8 cellular contexts compared by ENCODE assay signal in the genomic region with DNA sequence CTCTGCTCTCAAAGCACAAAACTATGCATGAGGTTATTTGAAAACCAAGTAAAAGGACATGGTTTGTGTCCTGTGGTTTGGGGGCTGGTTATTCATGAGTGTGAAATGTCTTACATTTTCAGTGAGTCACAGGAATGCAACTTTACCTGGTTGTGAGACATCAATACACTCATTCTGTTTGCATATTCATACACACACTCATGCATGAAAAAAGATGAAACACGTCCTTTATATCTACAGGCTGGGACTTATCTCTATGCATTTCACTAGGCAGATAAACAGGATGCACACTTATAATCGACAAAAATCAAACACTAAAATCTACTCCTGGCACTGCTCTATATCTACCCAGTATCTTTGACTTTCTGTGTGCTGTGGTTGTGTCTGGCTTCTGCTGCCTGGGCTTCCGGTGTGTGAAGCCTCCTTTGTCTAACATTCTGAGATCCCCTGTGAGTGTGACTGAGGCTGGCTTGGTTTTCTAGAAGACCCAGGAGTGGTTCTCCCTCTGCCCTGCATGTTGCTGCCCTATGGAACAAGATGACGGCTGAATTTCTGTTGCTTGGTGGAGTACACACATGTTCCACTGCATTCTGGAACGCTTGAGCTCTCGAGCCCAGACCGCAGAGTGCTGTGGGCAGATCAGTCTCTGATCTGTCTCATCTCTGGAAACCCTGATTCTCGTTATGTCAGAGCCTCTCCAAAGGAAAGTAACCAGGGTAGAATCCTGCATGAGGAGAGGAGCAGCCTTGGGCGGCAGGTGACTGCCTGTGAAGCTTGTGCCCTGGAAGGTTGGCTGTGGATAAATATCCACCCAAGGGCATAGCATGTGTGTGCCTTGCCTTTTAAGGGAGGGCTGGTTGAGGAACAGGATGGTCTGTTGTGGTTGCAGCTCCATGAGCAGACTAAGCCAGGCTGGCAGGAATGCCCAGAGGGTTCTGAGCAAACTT. TPM values are rescaled to one million over a fixed set of nuclear protein-coding genes. Genes with fewer than 3 reads are reported as not detected.
DNase-seq lines count a peak whose midpoint lies in the region; ATAC-seq and TF ChIP-seq lines count a peak whose summit lies in the region.

No MANE protein-coding gene starts in this region.

- peaks cover 74% of the 10 kb centered on the region for H3K4me1 Mint-ChIP-seq in activated CD4-positive, alpha-beta T cell treated with anti-CD3 and anti-CD28 coated beads, Interleukin-2, amount 10 ng/mL, durations not matched to agents 24 days and 14 days
- H3K4me1 Mint-ChIP-seq in osteocyte (ENCODE audit: unreplicated experiment) = peaks cover 29% of the 10 kb centered on the region

- ATAC-seq in GM19328 (IDR thresholded peaks at IDR 0.05; ENCODE audit: unreplicated experiment) (peak; percentile 71), HG03565 (IDR thresholded peaks at IDR 0.05; ENCODE audit: unreplicated experiment) (peak; percentile 68)

- peaks cover 8% of the 10 kb centered on the region for H3K9me3 Mint-ChIP-seq in activated CD4-positive, alpha-beta T cell treated with anti-CD3 and anti-CD28 coated beads, Interleukin-2, amount 10 ng/mL, durations not matched to agents 24 days and 14 days
- peaks cover 3% of the 10 kb centered on the region for H3K9me3 Mint-ChIP-seq in osteocyte (ENCODE audit: unreplicated experiment)

- peaks cover 3% of the 10 kb centered on the region for H3K27me3 Mint-ChIP-seq in activated CD4-positive, alpha-beta T cell treated with anti-CD3 and anti-CD28 coated beads, Interleukin-2, amount 10 ng/mL, durations not matched to agents 24 days and 14 days
- no peaks in the 10 kb centered on the region for H3K27me3 Mint-ChIP-seq in osteocyte (ENCODE audit: unreplicated experiment)

- peak overlapping the region; percentile 100 for H3K27ac Mint-ChIP-seq in activated CD4-positive, alpha-beta T cell treated with anti-CD3 and anti-CD28 coated beads, Interleukin-2, amount 10 ng/mL, durations not matched to agents 24 days and 14 days
- no peak overlapping the region for H3K27ac Mint-ChIP-seq in osteocyte (ENCODE audit: unreplicated experiment)

- intact Hi-C loops in activated CD4-positive, alpha-beta T cell treated with anti-CD3 and anti-CD28 coated beads, Interleukin-2, amount 10 ng/mL, durations not matched to agents 24 days and 14 days (cut with micrococcal nuclease) = loop anchor here (1.0 to 10.0 kb wide), 13 partner anchors 8 to 256 kb away; no protein-coding TSS in a partner anchor

- peak overlapping the region; percentile 95 for H3K27ac ChIP-seq in epithelial cell of prostate

- peaks cover 7% of the 10 kb centered on the region for H3K36me3 Mint-ChIP-seq in activated CD4-positive, alpha-beta T cell treated with anti-CD3 and anti-CD28 coated beads, Interleukin-2, amount 10 ng/mL, durations not matched to agents 24 days and 14 days (ENCODE audit: low read depth)
- H3K36me3 Mint-ChIP-seq in osteocyte (ENCODE audit: unreplicated experiment) = no peaks in the 10 kb centered on the region

- no peak for TF ChIP-seq CTCF in osteocyte (IDR thresholded peaks at IDR 0.05)

- H3K4me3 Mint-ChIP-seq in activated CD4-positive, alpha-beta T cell treated with anti-CD3 and anti-CD28 coated beads, Interleukin-2, amount 10 ng/mL, durations not matched to agents 24 days and 14 days = peak overlapping the region; percentile 77
- no peak overlapping the region for H3K4me3 Mint-ChIP-seq in osteocyte (ENCODE audit: unreplicated experiment)

- DNase-seq in activated CD4-positive, alpha-beta T cell treated with anti-CD3 and anti-CD28 coated beads, Interleukin-2, amount 10 ng/mL, durations not matched to agents 24 days and 14 days = peak; percentile 92
- DNase-seq in epithelial cell of prostate (ENCODE audit: low read depth, low spot score) (peak; percentile 93), NCI-H2196 (lab: John Stamatoyannopoulos, UW; ENCODE audit: unreplicated experiment) (no peak), NCI-H748 (lab: John Stamatoyannopoulos, UW; ENCODE audit: unreplicated experiment) (no peak), osteocyte (ENCODE audit: extremely low spot score, unreplicated experiment) (no peak)
- DNase-seq in stimulated activated CD4-positive, alpha-beta T cell treated with anti-CD3 and anti-CD28 coated beads, Interleukin-4, amount 100 ng/mL, for 4 hours = peak; percentile 61 to 88

RNA-seq across cellular contexts. Expression of gene FASLG, which starts 19.7 kb away (rescaled TPM):
- 54.4 and 55.9 TPM in 2 replicates for total RNA-seq in activated CD4-positive, alpha-beta T cell treated with anti-CD3 and anti-CD28 coated beads, Interleukin-2, amount 10 ng/mL, durations not matched to agents 24 days and 14 days
- total RNA-seq in osteocyte = not detected in 2 replicates

Comparison
In these comparisons a context has a peak if more than half of its experiments do, and no peak if none do; other contexts are left out.
1. DNase-seq: peak in activated CD4-positive, alpha-beta T cell treated with anti-CD3 and anti-CD28 coated beads, Interleukin-2, amount 10 ng/mL, durations not matched to agents 24 days and 14 days (single experiment), epithelial cell of prostate (single experiment) and stimulated activated CD4-positive, alpha-beta T cell treated with anti-CD3 and anti-CD28 coated beads, Interleukin-4, amount 100 ng/mL, for 4 hours (2 of 2); none in NCI-H2196 (single experiment), NCI-H748 (single experiment) and osteocyte (single experiment).
2. RNA of gene FASLG, which starts 19.7 kb away (total RNA-seq): 54.4 to 55.9 TPM in activated CD4-positive, alpha-beta T cell treated with anti-CD3 and anti-CD28 coated beads, Interleukin-2, amount 10 ng/mL, durations not matched to agents 24 days and 14 days; not detected in osteocyte; every median in the first group is over 10 times any median in the second.